ENCODE assay signal across 7 cellular contexts in genomic region chr6:71040841-71041240, GRCh38.
"Had no signal": no experiment of that assay in that cellular context is flagged by ENCODE, and none has a peak within 500 bp of the region (broad histone marks: within the 10 kb centered on the region; RNA-seq: fewer than 3 reads in every experiment).

No MANE protein-coding gene starts in this region.

- DNase-seq: IMR-90, KBM-7, KG1 had no signal

- H3K4me2 ChIP-seq: KMS-11 had no signal

- ATAC-seq: HepG2, K562 had no signal

- H3K27ac ChIP-seq: HL-60, KMS-11 had no signal

- H3K9ac ChIP-seq: KMS-11 had no signal

- H3K4me3 ChIP-seq: K562 had no signal
